1 cellular context compared by ENCODE assay signal in genomic region chr1:154983776-154984466, GRCh38.
TF ChIP-seq lines count a peak whose summit lies in the region.

No MANE protein-coding gene starts in this region.

TF ChIP-seq in HCT116, 20 proteins besides CTCF, POLR2A, EP300 and RAD21 (continued from another document):
- TF ChIP-seq REST (IDR thresholded peaks at IDR 0.05; ENCODE audit: low read depth) (no peak), SRF (IDR thresholded peaks at IDR 0.05; ENCODE audit: low read depth) (no peak), MAX (IDR thresholded peaks at IDR 0.05) (no peak), JUND (IDR thresholded peaks at IDR 0.05) (no peak), ELF1 (IDR thresholded peaks at IDR 0.05; ENCODE audit: borderline replicate concordance, low read depth) (no peak), ATF3 (IDR thresholded peaks at IDR 0.05) (no peak), EZH2phosphoT487 (IDR thresholded peaks at IDR 0.05; ENCODE audit: borderline replicate concordance) (no peak), YY1 (IDR thresholded peaks at IDR 0.05; ENCODE audit: extremely low read depth, insufficient replicate concordance, low read depth, low read length) (no peak), POLR2AphosphoS5 (IDR thresholded peaks at IDR 0.05; ENCODE audit: low read depth, low read length) (no peak)
TF ChIP-seq in HCT116: peak in this region for 0.
